10 cellular contexts compared by ENCODE assay signal in the genomic region with DNA sequence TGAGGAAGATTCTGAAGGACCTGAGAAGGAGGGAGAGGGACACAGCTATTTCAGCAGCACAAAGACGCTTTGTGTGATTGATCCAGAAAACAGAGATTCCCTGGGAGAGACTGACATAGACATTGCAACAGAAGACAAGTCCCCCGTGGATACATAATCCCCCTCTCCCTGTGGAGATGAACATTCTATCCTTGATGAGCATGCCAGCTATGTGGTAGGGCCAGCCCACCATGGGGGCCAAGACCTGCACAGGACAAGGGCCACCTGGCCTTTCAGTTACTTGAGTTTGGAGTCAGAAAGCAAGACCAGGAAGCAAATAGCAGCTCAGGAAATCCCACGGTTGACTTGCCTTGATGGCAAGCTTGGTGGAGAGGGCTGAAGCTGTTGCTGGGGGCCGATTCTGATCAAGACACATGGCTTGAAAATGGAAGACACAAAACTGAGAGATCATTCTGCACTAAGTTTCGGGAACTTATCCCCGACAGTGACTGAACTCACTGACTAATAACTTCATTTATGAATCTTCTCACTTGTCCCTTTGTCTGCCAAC.
A peak's percentile ranks its signal among the peaks of the same experiment; 100 is the strongest.
DNase-seq lines count a peak whose midpoint lies in the region; ATAC-seq and TF ChIP-seq lines count a peak whose summit lies in the region.
"Had no signal": no experiment of that assay in that cellular context is flagged by ENCODE, and none has a peak within 500 bp of the region (broad histone marks: within the 10 kb centered on the region; RNA-seq: fewer than 3 reads in every experiment).

No MANE protein-coding gene starts in this region.

- H3K9me3 Mint-ChIP-seq in CD4-positive, alpha-beta T cell, result no peaks in the 10 kb centered on the region
- H3K9me3 Mint-ChIP-seq in activated naive CD4-positive, alpha-beta T cell treated with anti-CD3 and anti-CD28 coated beads, Interleukin-2, amount 50 U/mL, for 24 hours, result no peaks in the 10 kb centered on the region
- H3K9me3 Mint-ChIP-seq in natural killer cell treated with Interleukin-12 subunit alpha and Interleukin-12 subunit beta and Interleukin-15 and Interleukin-18, amount 100 ng/mL, for 72 hours, result peaks cover 5% of the 10 kb centered on the region

- H3K4me1 Mint-ChIP-seq in CD4-positive, alpha-beta T cell (ENCODE audit: low read depth), result peaks cover 78% of the 10 kb centered on the region
- peaks cover 86% of the 10 kb centered on the region for H3K4me1 Mint-ChIP-seq in activated naive CD4-positive, alpha-beta T cell treated with anti-CD3 and anti-CD28 coated beads, Interleukin-2, amount 50 U/mL, for 24 hours
- peaks cover 61 to 68% of the 10 kb centered on the region in 2 donors for H3K4me1 Mint-ChIP-seq in natural killer cell treated with Interleukin-12 subunit alpha and Interleukin-12 subunit beta and Interleukin-15 and Interleukin-18, amount 100 ng/mL, for 72 hours (ENCODE audit: low read depth in 2 of 2)

- no peak for ATAC-seq in CD4-positive, alpha-beta T cell (ENCODE audit: poor library complexity)
- ATAC-seq in GM21390 (IDR thresholded peaks at IDR 0.05; ENCODE audit: unreplicated experiment) (peak; percentile 28), GM21515 (IDR thresholded peaks at IDR 0.05; ENCODE audit: unreplicated experiment) (no peak)
- no peak for ATAC-seq in natural killer cell treated with Interleukin-12 subunit alpha and Interleukin-12 subunit beta and Interleukin-15 and Interleukin-18, amount 100 ng/mL, for 72 hours

- H3K27me3 ChIP-seq in CD4-positive, alpha-beta T cell (ENCODE audit: control insufficient read depth, insufficient read depth, low read length), result no peaks in the 10 kb centered on the region

- intact Hi-C loops in CD4-positive, alpha-beta T cell (cut with DNase I, micrococcal nuclease), result loop anchor here (5.0 kb wide), 3 partner anchors 40 to 75 kb away; no protein-coding TSS in a partner anchor

- H3K9me3 ChIP-seq in CD4-positive, alpha-beta T cell (ENCODE audit: control insufficient read depth, low read length), result no peaks in the 10 kb centered on the region

- H3K36me3 Mint-ChIP-seq in CD4-positive, alpha-beta T cell (ENCODE audit: low read depth), result peaks cover 61% of the 10 kb centered on the region
- H3K36me3 Mint-ChIP-seq in activated naive CD4-positive, alpha-beta T cell treated with anti-CD3 and anti-CD28 coated beads, Interleukin-2, amount 50 U/mL, for 24 hours, result peaks cover 36% of the 10 kb centered on the region
- peaks cover 51% of the 10 kb centered on the region for H3K36me3 Mint-ChIP-seq in natural killer cell treated with Interleukin-12 subunit alpha and Interleukin-12 subunit beta and Interleukin-15 and Interleukin-18, amount 100 ng/mL, for 72 hours

- H3K27ac ChIP-seq in CD4-positive, alpha-beta T cell (ENCODE audit: low read depth, low read length), result no peak overlapping the region

- peak overlapping the region; percentile 52 for H3K4me3 Mint-ChIP-seq in CD4-positive, alpha-beta T cell
- peak overlapping the region; percentile 78 for H3K4me3 Mint-ChIP-seq in activated naive CD4-positive, alpha-beta T cell treated with anti-CD3 and anti-CD28 coated beads, Interleukin-2, amount 50 U/mL, for 24 hours
- peak overlapping the region; percentile 81 for H3K4me3 Mint-ChIP-seq in natural killer cell treated with Interleukin-12 subunit alpha and Interleukin-12 subunit beta and Interleukin-15 and Interleukin-18, amount 100 ng/mL, for 72 hours

- peak overlapping the region; percentile 93 for H3K27ac Mint-ChIP-seq in CD4-positive, alpha-beta T cell
- H3K27ac Mint-ChIP-seq in activated naive CD4-positive, alpha-beta T cell treated with anti-CD3 and anti-CD28 coated beads, Interleukin-2, amount 50 U/mL, for 24 hours, result peak overlapping the region; percentile 97
- peak overlapping the region; percentile 88 to 94 for H3K27ac Mint-ChIP-seq in natural killer cell treated with Interleukin-12 subunit alpha and Interleukin-12 subunit beta and Interleukin-15 and Interleukin-18, amount 100 ng/mL, for 72 hours

- TF ChIP-seq CTCF in CD4-positive, alpha-beta T cell (IDR thresholded peaks at IDR 0.05), result no peak

- H3K27me3 Mint-ChIP-seq in CD4-positive, alpha-beta T cell, result no peaks in the 10 kb centered on the region
- no peaks in the 10 kb centered on the region for H3K27me3 Mint-ChIP-seq in activated naive CD4-positive, alpha-beta T cell treated with anti-CD3 and anti-CD28 coated beads, Interleukin-2, amount 50 U/mL, for 24 hours
- H3K27me3 Mint-ChIP-seq in natural killer cell treated with Interleukin-12 subunit alpha and Interleukin-12 subunit beta and Interleukin-15 and Interleukin-18, amount 100 ng/mL, for 72 hours, result no peaks in the 10 kb centered on the region

- POLR2A ChIA-PET in CD4-positive, alpha-beta T cell (lab: Charles Lee), result interaction anchor here (0.7 to 1.3 kb wide), 2 partner anchors 8 to 15 kb away, joined by 3 to 4 read pairs; no protein-coding TSS in a partner anchor

- no peak for DNase-seq in CD4-positive, alpha-beta T cell
- DNase-seq in natural killer cell treated with Interleukin-12 subunit alpha and Interleukin-12 subunit beta and Interleukin-15 and Interleukin-18, amount 100 ng/mL, for 72 hours (ENCODE audit: low spot score), result no peak
- DNase-seq in epidermal melanocyte (ENCODE audit: insufficient read length, low spot score), result no peak
- DNase-seq in middle frontal gyrus (ENCODE audit: extremely low spot score, low spot score), result no peak
- no peak for DNase-seq in NCI-H748 treated with DMSO at 0.1 percent for 48 hours (lab: John Stamatoyannopoulos, UW)
- DNase-seq: DMS153, NCI-H2029 had no signal

- CTCF ChIA-PET in CD4-positive, alpha-beta T cell (lab: Charles Lee), result interaction anchor here (3.0 kb wide), 1 partner anchor 74 kb away, joined by 12 read pairs; no protein-coding TSS in a partner anchor
